Comparison of ENCODE assay signal across 1 cellular context in genomic region chr6:74048387-74048786, GRCh38.
A peak's percentile ranks its signal among the peaks of the same experiment; 100 is the strongest.
TF ChIP-seq lines count a peak whose summit lies in the region.

No MANE protein-coding gene starts in this region.

TF ChIP-seq in HepG2, 621 proteins besides CTCF, POLR2A, EP300 and RAD21 (continued from another document):
- TF ChIP-seq, protein P1, sequence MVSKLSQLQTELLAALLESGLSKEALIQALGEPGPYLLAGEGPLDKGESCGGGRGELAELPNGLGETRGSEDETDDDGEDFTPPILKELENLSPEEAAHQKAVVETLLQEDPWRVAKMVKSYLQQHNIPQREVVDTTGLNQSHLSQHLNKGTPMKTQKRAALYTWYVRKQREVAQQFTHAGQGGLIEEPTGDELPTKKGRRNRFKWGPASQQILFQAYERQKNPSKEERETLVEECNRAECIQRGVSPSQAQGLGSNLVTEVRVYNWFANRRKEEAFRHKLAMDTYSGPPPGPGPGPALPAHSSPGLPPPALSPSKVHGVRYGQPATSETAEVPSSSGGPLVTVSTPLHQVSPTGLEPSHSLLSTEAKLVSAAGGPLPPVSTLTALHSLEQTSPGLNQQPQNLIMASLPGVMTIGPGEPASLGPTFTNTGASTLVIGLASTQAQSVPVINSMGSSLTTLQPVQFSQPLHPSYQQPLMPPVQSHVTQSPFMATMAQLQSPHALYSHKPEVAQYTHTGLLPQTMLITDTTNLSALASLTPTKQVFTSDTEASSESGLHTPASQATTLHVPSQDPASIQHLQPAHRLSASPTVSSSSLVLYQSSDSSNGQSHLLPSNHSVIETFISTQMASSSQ (IDR thresholded peaks at IDR 0.05; ENCODE audit: low read depth) = peak; percentile 83
- TF ChIP-seq, protein P1 (CRISPR knock-in tag; IDR thresholded peaks at IDR 0.05; ENCODE audit: borderline replicate concordance) = peak; percentile 40; the same call in 1 of the 2 replicates
- TF ChIP-seq NFYB (CRISPR knock-in tag; IDR thresholded peaks at IDR 0.05) (no peak), KLF15 (CRISPR knock-in tag; IDR thresholded peaks at IDR 0.05; ENCODE audit: borderline replicate concordance) (no peak), MXD4 (CRISPR knock-in tag; IDR thresholded peaks at IDR 0.05) (no peak), SOX13 (IDR thresholded peaks at IDR 0.05) (no peak), SOX13 (CRISPR knock-in tag; conservative IDR thresholded peaks at IDR 0.05 in 1 of 2, IDR thresholded peaks at IDR 0.05 in 1 of 2) (0 out of 4 replicates have a peak, but pooled peaks of 1 of the 2 experiments have one; percentile 17), HNRNPUL1 (IDR thresholded peaks at IDR 0.05; ENCODE audit: low read depth, low read length) (peak; percentile 71; the same call in 1 of the 2 replicates), NR2F6 (IDR thresholded peaks at IDR 0.05) (peak; percentile 36; the same call in 1 of the 2 replicates), NR2F6 (CRISPR knock-in tag; IDR thresholded peaks at IDR 0.05) (no peak), CENPT (CRISPR knock-in tag; IDR thresholded peaks at IDR 0.05; ENCODE audit: low read depth) (no peak), TP53 (CRISPR knock-in tag; conservative IDR thresholded peaks at IDR 0.05) (no peak)
TF ChIP-seq in HepG2: peak in this region for 7.
